ENCODE assay signal across 1 cellular context in the genomic region with DNA sequence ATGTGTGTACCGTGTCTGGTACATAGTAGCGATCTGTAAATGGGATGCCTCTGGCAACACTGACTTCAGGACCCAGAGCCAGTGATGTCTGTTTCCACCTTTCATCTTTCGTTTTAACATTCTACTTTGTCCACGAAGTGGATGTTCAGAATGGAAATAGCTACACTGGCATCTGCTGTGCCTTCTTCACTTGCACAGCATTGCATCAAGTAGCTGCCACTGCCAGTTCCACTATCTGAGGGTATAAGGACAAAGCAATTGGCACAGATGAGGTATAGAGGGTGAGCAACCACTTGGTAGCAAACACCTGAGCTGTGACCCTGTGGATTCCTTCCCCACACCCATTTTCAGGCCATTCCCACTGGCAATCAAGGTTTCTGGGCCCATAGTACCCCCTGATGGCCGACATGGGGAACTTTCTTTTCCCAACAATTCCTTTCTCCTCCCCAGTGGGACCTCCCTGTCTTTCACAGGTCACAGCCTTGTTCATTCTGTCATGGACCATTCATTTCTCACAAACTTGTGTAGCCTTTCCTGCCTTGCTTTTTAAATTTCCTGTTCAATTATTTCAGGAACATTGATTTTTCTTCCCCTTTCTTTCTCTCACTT.
TF ChIP-seq lines count a peak whose summit lies in the region.

No MANE protein-coding gene starts in this region.

TF ChIP-seq in GM12878, 131 proteins besides CTCF, POLR2A, EP300 and RAD21:
- TF ChIP-seq SMAD1 (IDR thresholded peaks at IDR 0.05; ENCODE audit: low read depth, partially characterized antibody): no peak
- TF ChIP-seq SUZ12 (IDR thresholded peaks at IDR 0.05; ENCODE audit: unreplicated experiment): no peak
- TF ChIP-seq, protein P1, sequence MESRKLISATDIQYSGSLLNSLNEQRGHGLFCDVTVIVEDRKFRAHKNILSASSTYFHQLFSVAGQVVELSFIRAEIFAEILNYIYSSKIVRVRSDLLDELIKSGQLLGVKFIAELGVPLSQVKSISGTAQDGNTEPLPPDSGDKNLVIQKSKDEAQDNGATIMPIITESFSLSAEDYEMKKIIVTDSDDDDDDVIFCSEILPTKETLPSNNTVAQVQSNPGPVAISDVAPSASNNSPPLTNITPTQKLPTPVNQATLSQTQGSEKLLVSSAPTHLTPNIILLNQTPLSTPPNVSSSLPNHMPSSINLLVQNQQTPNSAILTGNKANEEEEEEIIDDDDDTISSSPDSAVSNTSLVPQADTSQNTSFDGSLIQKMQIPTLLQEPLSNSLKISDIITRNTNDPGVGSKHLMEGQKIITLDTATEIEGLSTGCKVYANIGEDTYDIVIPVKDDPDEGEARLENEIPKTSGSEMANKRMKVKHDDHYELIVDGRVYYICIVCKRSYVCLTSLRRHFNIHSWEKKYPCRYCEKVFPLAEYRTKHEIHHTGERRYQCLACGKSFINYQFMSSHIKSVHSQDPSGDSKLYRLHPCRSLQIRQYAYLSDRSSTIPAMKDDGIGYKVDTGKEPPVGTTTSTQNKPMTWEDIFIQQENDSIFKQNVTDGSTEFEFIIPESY (IDR thresholded peaks at IDR 0.05): no peak
- TF ChIP-seq EGR1 (IDR thresholded peaks at IDR 0.05; ENCODE audit: borderline replicate concordance in 1 of 2, low read depth in 2 of 2, low read length in 2 of 2): no peak
- no peak for TF ChIP-seq NR2C2 (IDR thresholded peaks at IDR 0.05; ENCODE audit: borderline replicate concordance, control insufficient read depth, insufficient read length, low read depth)
